ENCODE assay signal across 19 cellular contexts in the genomic region with DNA sequence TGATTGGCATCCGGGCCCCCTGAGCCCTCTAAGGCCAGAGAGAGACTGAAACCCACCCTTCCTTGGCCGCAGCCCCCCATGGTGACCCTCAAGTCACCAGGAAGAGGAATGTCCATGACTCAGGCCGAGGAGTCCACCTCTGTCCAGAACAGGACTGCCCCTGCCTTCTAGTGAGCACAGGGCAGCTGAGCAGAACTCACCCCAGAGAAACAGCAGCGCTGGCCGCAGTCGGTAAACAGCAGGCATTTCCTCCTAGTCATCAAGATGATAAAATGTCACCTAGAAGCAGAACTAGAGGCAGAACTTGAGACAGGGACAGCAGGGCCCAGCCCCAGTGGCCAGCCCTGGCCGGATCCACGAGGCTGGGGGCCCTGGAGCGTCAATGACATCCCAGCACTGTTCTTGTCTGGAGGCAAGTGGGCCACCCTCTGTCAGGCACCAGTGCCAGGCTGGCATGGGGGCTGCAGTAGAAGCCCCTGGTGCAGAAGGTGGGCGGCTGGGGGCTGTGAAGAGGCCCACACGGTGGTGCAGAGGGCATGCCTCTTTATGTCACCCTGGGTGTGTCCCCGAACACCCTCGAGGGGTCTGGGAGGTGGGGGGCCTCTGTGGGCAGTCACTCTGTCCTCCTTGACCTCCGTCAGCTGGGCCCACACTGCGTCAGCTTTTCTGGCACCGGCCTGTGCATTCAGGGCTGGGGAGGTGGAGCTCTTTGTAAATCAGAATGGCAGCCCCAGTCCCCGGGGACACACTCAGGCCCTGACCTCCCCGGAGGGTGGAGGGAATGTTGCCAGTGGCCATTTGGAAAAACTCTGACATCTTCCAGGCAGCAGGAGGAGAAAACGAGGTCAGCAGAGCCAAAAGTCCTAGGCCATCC.
DNase-seq lines count a peak whose midpoint lies in the region; ATAC-seq, FAIRE-seq and TF ChIP-seq lines count a peak whose summit lies in the region.
"Had no signal": no experiment of that assay in that cellular context is flagged by ENCODE, and none has a peak within 500 bp of the region (broad histone marks: within the 10 kb centered on the region; RNA-seq: fewer than 3 reads in every experiment).

No MANE protein-coding gene starts in this region.

- DNase-seq in fibroblast of pulmonary artery (ENCODE audit: low read depth) (peak; percentile 33), pancreas (peak in 4 of 6 donors; percentile 42 to 77 (median 54)), NCI-H2227 (lab: John Stamatoyannopoulos, UW; ENCODE audit: unreplicated experiment) (no peak), T-helper 9 cell (no peak), testis (no peak), DMS79 treated with DMSO at 0.1 percent for 48 hours (lab: John Stamatoyannopoulos, UW) (no peak)
- DNase-seq: CD8-positive, alpha-beta T cell; dermis blood vessel endothelial cell; esophagus squamous epithelium; GDM1; NCI-H1417 treated with DMSO at 0.1 percent for 48 hours; NCI-H345; stimulated activated naive CD8-positive, alpha-beta T cell treated with anti-CD3 and anti-CD28 coated beads, Interleukin-15, Interleukin-2, amounts not matched to agents 100 U/mL and 50 U/mL, for 24 hours had no signal

- POLR2A ChIA-PET in HEK293 (lab: Yijun Ruan, JAX) = no interaction called here

- TF ChIP-seq CTCF in HEK293 (tag by site-specific recombination; IDR thresholded peaks at IDR 0.05) (no peak), fibroblast of pulmonary artery (IDR thresholded peaks at IDR 0.05; ENCODE audit: low read length, missing control alignments) (no peak), pancreas (IDR thresholded peaks at IDR 0.05) (no peak), testis (IDR thresholded peaks at IDR 0.05) (no peak)

- H3K9me3 ChIP-seq in BLaER1 (no peaks in the 10 kb centered on the region), HEK293 (ENCODE audit: control insufficient read depth, insufficient read depth, low read depth, low read length) (no peaks in the 10 kb centered on the region), pancreas (no peaks in the 10 kb centered on the region), testis (no peaks in the 10 kb centered on the region)
- H3K9me3 ChIP-seq: ascending aorta, esophagus squamous epithelium had no signal

- no peak for ATAC-seq in pancreas
- ATAC-seq: CD8-positive, alpha-beta T cell; SK-N-SH treated with all-trans-retinoic acid at 6 μM for 48 hours; stimulated activated naive CD8-positive, alpha-beta T cell treated with anti-CD3 and anti-CD28 coated beads, Interleukin-15, Interleukin-2, amounts not matched to agents 100 U/mL and 50 U/mL, for 24 hours had no signal

- H4K20me1 ChIP-seq in BLaER1 = no peaks in the 10 kb centered on the region

- H3K4me2 ChIP-seq in BLaER1 = peak overlapping the region; percentile 99
- H3K4me2 ChIP-seq: KMS-11 had no signal

- H3K27me3 ChIP-seq in BLaER1 = no peaks in the 10 kb centered on the region
- no peaks in the 10 kb centered on the region for H3K27me3 ChIP-seq in pancreas
- H3K27me3 ChIP-seq in testis = no peaks in the 10 kb centered on the region
- H3K27me3 ChIP-seq: ascending aorta had no signal

- H3K4me1 ChIP-seq in BLaER1 (peaks cover 77% of the 10 kb centered on the region), HEK293 (ENCODE audit: control insufficient read depth, insufficient read depth, low read length) (peaks cover 2% of the 10 kb centered on the region; the same call in 1 of the 2 replicates), pancreas (peaks cover 25 to 34% (median 26%) of the 10 kb centered on the region in 3 donors), testis (peaks cover 12% of the 10 kb centered on the region)

- CTCF ChIA-PET in HEK293 (lab: Yijun Ruan, JAX) = interaction anchor here (0.7 to 3.7 kb wide), 4 partner anchors 8 to 75 kb away, joined by 3 to 13 read pairs (median 4); no protein-coding TSS in a partner anchor

- H3K36me3 ChIP-seq in BLaER1 (no peaks in the 10 kb centered on the region), HEK293 (ENCODE audit: control insufficient read depth in 2 of 2, insufficient read depth in 1 of 2, low read length in 2 of 2) (no peaks in the 10 kb centered on the region), pancreas (no peaks in the 10 kb centered on the region), testis (ENCODE audit: low read depth, missing control alignments) (no peaks in the 10 kb centered on the region)
- H3K36me3 ChIP-seq: ascending aorta, esophagus squamous epithelium had no signal

- TF ChIP-seq POLR2A in testis (IDR thresholded peaks at IDR 0.05) = no peak

- peak overlapping the region; percentile 22; the same call in 1 of the 2 replicates for H3K4me3 ChIP-seq in BLaER1
- no peak overlapping the region for H3K4me3 ChIP-seq in HEK293 (ENCODE audit: low read depth, low read length)
- H3K4me3 ChIP-seq in fibroblast of pulmonary artery (replicated peaks; ENCODE audit: low read depth, low read length) = no peak overlapping the region
- H3K4me3 ChIP-seq in pancreas = no peak overlapping the region
- no peak overlapping the region for H3K4me3 ChIP-seq in testis
- H3K4me3 ChIP-seq: ascending aorta, esophagus squamous epithelium had no signal

- H3K27ac ChIP-seq in BLaER1 (peak overlapping the region; percentile 91), HEK293 (ENCODE audit: extremely low read depth, low read depth, low read length) (no peak overlapping the region), pancreas (peak overlapping the region; percentile 22 to 62 (median 46)), testis (no peak overlapping the region)
- H3K27ac ChIP-seq: HL-60, KMS-11 had no signal

- 38 to 43% methylated on average over 19 of the region's 19 CpGs for WGBS in pancreas, 2 donors
- WGBS in testis, 2 donors = 64 to 65% methylated on average over 5 to 19 of the region's 19 CpGs

- peak overlapping the region; percentile 35; the same call in 1 of the 2 replicates for H3K9ac ChIP-seq in BLaER1
- H3K9ac ChIP-seq: KMS-11 had no signal

- intact Hi-C loops in pancreas (cut with DNase I) = no loop called here
- intact Hi-C loops in testis (cut with DNase I; ENCODE audit: low total_unique reads) = no loop called here

- FAIRE-seq in pancreas (lab: Jason Lieb, UNC) = no peak

TF ChIP-seq in HEK293, 187 proteins besides CTCF, POLR2A, EP300 and RAD21 (continues in another document):
- TF ChIP-seq ZNF654 (tag by site-specific recombination; IDR thresholded peaks at IDR 0.05; ENCODE audit: low read depth) = no peak
- TF ChIP-seq ZNF660 (tag by site-specific recombination; IDR thresholded peaks at IDR 0.05) = no peak
- 0 out of 2 replicates have a peak, but pooled peaks have one; percentile 13 for TF ChIP-seq EGR2 (tag by site-specific recombination; IDR thresholded peaks at IDR 0.05; ENCODE audit: low read depth)
- peak; percentile 43 for TF ChIP-seq ZFHX2 (tag by site-specific recombination; conservative IDR thresholded peaks at IDR 0.05)
- TF ChIP-seq ZEB2 (tag by site-specific recombination; IDR thresholded peaks at IDR 0.05) = no peak
- no peak for TF ChIP-seq ZNF785 (tag by site-specific recombination; IDR thresholded peaks at IDR 0.05)
- TF ChIP-seq GLIS2 (tag by site-specific recombination; IDR thresholded peaks at IDR 0.05) = no peak
- no peak for TF ChIP-seq ZBTB11 (tag by site-specific recombination; conservative IDR thresholded peaks at IDR 0.05; ENCODE audit: low read depth)
- TF ChIP-seq ZBTB17 (tag by site-specific recombination; IDR thresholded peaks at IDR 0.05) = no peak
- no peak for TF ChIP-seq ZNF623 (tag by site-specific recombination; IDR thresholded peaks at IDR 0.05)
- TF ChIP-seq, protein P1, sequence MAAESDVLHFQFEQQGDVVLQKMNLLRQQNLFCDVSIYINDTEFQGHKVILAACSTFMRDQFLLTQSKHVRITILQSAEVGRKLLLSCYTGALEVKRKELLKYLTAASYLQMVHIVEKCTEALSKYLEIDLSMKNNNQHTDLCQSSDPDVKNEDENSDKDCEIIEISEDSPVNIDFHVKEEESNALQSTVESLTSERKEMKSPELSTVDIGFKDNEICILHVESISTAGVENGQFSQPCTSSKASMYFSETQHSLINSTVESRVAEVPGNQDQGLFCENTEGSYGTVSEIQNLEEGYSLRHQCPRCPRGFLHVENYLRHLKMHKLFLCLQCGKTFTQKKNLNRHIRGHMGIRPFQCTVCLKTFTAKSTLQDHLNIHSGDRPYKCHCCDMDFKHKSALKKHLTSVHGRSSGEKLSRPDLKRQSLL (tag by site-specific recombination; IDR thresholded peaks at IDR 0.05) = no peak

Comparison
In these comparisons a context has a peak if more than half of its experiments do, and no peak if none do; other contexts are left out.
1. H3K27ac ChIP-seq: peak in BLaER1 (single experiment) and pancreas (4 of 4); none in HEK293 (single experiment) and testis (0 of 2).
2. DNase-seq: peak in fibroblast of pulmonary artery (single experiment) and pancreas (4 of 6); none in NCI-H2227 (single experiment), T-helper 9 cell (single experiment), testis (single experiment) and DMS79 treated with DMSO at 0.1 percent for 48 hours (single experiment).